10 cellular contexts compared by ENCODE assay signal in the genomic region with DNA sequence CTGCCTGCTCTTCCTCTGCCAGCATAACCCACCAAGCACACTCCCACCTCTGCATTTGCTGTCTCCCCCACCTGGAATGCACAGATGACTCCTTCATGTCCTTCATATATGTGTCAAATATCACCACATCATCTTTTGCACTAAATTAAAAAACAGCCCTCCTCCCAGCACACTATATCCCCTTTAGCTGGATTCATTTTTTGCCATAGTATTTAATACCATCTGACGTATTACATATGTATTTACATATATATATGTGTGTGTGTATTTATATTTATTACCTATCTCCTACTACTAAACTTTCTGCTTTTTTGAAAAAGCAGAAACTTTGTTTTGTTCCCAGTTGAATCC. TPM values are rescaled to one million over a fixed set of nuclear protein-coding genes. Genes with fewer than 3 reads are reported as not detected.
DNase-seq lines count a peak whose midpoint lies in the region; ATAC-seq, FAIRE-seq and TF ChIP-seq lines count a peak whose summit lies in the region.
"Had no signal": no experiment of that assay in that cellular context is flagged by ENCODE, and none has a peak within 500 bp of the region (broad histone marks: within the 10 kb centered on the region; RNA-seq: fewer than 3 reads in every experiment).

No MANE protein-coding gene starts in this region.

- no peaks in the 10 kb centered on the region for H3K9me3 ChIP-seq in SU-DHL-6 (ENCODE audit: insufficient read depth, low read length)
- no peaks in the 10 kb centered on the region for H3K9me3 ChIP-seq in endothelial cell of umbilical vein (replicated peaks; ENCODE audit: control insufficient read depth, insufficient read depth, low read length)
- H3K9me3 ChIP-seq: tibial nerve had no signal

- H3K4me1 Mint-ChIP-seq in activated T-cell treated with anti-CD3 and anti-CD28 coated beads, Interleukin-2, amount 50 U/mL, for 4 hours (ENCODE audit: low read depth): peaks cover 11% of the 10 kb centered on the region
- H3K4me1 Mint-ChIP-seq in stimulated activated memory B cell treated with anti-CD40 and anti-IgM and Interleukin-4, amounts not matched to agents 10 μg/mL and 1 μg/mL and 100 μg/mL, for 72 hours: peaks cover 12% of the 10 kb centered on the region

- BruUV-seq in endothelial cell of umbilical vein (replicated peaks; lab: Mats Ljungman, UMichigan): no TSS peak

- no peaks in the 10 kb centered on the region; the same call in 1 of the 2 replicates for H3F3A ChIP-seq in SU-DHL-6 (ENCODE audit: insufficient read depth)

- H3K36me3 Mint-ChIP-seq in activated T-cell treated with anti-CD3 and anti-CD28 coated beads, Interleukin-2, amount 50 U/mL, for 4 hours (ENCODE audit: insufficient read depth): peaks cover 7% of the 10 kb centered on the region
- H3K36me3 Mint-ChIP-seq in stimulated activated memory B cell treated with anti-CD40 and anti-IgM and Interleukin-4, amounts not matched to agents 10 μg/mL and 1 μg/mL and 100 μg/mL, for 72 hours: peaks cover 5% of the 10 kb centered on the region

- H4K20me1 ChIP-seq in SU-DHL-6 (ENCODE audit: low read depth, low read length): no peaks in the 10 kb centered on the region
- H4K20me1 ChIP-seq in endothelial cell of umbilical vein (replicated peaks; ENCODE audit: control insufficient read depth, extremely low read depth, insufficient read depth, low read length): no peaks in the 10 kb centered on the region

- H3K27me3 Mint-ChIP-seq in activated T-cell treated with anti-CD3 and anti-CD28 coated beads, Interleukin-2, amount 50 U/mL, for 4 hours (ENCODE audit: low read depth): no peaks in the 10 kb centered on the region
- no peaks in the 10 kb centered on the region for H3K27me3 Mint-ChIP-seq in stimulated activated memory B cell treated with anti-CD40 and anti-IgM and Interleukin-4, amounts not matched to agents 10 μg/mL and 1 μg/mL and 100 μg/mL, for 72 hours

- TF ChIP-seq POLR2A in endothelial cell of umbilical vein (IDR thresholded peaks at IDR 0.05; ENCODE audit: low read depth, low read length): no peak

- POLR2A ChIA-PET in endothelial cell of umbilical vein (lab: Charles Lee): no interaction called here

- H3K4me3 ChIP-seq in SU-DHL-6 (ENCODE audit: insufficient read depth, low read length, poor library complexity, severe bottlenecking) (no peak overlapping the region), endothelial cell of umbilical vein (replicated peaks in 1 of 3; ENCODE audit: insufficient read depth in 1 of 3, low read depth in 1 of 3, low read length in 3 of 3) (no peak overlapping the region)
- H3K4me3 ChIP-seq: dorsolateral prefrontal cortex, tibial nerve had no signal

- FAIRE-seq in endothelial cell of umbilical vein (lab: Jason Lieb, UNC): no peak

- peak overlapping the region; percentile 50 for H3K4me2 ChIP-seq in SU-DHL-6 (ENCODE audit: low read depth, low read length, poor library complexity, severe bottlenecking)
- H3K4me2 ChIP-seq in endothelial cell of umbilical vein (ENCODE audit: insufficient read depth, low read length): no peak overlapping the region

- CTCF ChIA-PET in endothelial cell of umbilical vein (lab: Charles Lee): interaction anchor here (1.0 to 1.7 kb wide), 5 partner anchors 46 to 123 kb away, joined by 3 to 27 read pairs (median 5); partner anchors contain the start of gene CYP11A1

- H2AFZ ChIP-seq in SU-DHL-6 (ENCODE audit: low read depth, low read length, severe bottlenecking): peak overlapping the region; percentile 59
- peak overlapping the region; percentile 75 for H2AFZ ChIP-seq in endothelial cell of umbilical vein (ENCODE audit: low read depth, low read length)

- H3K4me3 Mint-ChIP-seq in activated T-cell treated with anti-CD3 and anti-CD28 coated beads, Interleukin-2, amount 50 U/mL, for 4 hours: peak overlapping the region; percentile 26
- H3K4me3 Mint-ChIP-seq in stimulated activated memory B cell treated with anti-CD40 and anti-IgM and Interleukin-4, amounts not matched to agents 10 μg/mL and 1 μg/mL and 100 μg/mL, for 72 hours: peak overlapping the region; percentile 36

- TF ChIP-seq CTCF in SU-DHL-6 (IDR thresholded peaks at IDR 0.05; ENCODE audit: insufficient read depth, low read length, poor library complexity, severe bottlenecking) (no peak), endothelial cell of umbilical vein (IDR thresholded peaks at IDR 0.05; ENCODE audit: extremely low read depth in 1 of 2, insufficient read depth in 1 of 2, low read depth in 1 of 2, low read length in 2 of 2) (no peak)

- H3K9me3 Mint-ChIP-seq in activated T-cell treated with anti-CD3 and anti-CD28 coated beads, Interleukin-2, amount 50 U/mL, for 4 hours: no peaks in the 10 kb centered on the region
- no peaks in the 10 kb centered on the region for H3K9me3 Mint-ChIP-seq in stimulated activated memory B cell treated with anti-CD40 and anti-IgM and Interleukin-4, amounts not matched to agents 10 μg/mL and 1 μg/mL and 100 μg/mL, for 72 hours

- H3K27me3 ChIP-seq in SU-DHL-6 (ENCODE audit: low read length) (no peaks in the 10 kb centered on the region), endothelial cell of umbilical vein (ENCODE audit: control insufficient read depth in 2 of 2, insufficient read depth in 2 of 2, low read length in 2 of 2) (no peaks in the 10 kb centered on the region)
- H3K27me3 ChIP-seq: dorsolateral prefrontal cortex, tibial nerve had no signal

- H3K27ac Mint-ChIP-seq in stimulated activated memory B cell treated with anti-CD40 and anti-IgM and Interleukin-4, amounts not matched to agents 10 μg/mL and 1 μg/mL and 100 μg/mL, for 72 hours: peak overlapping the region; percentile 62

- H3K27ac ChIP-seq in SU-DHL-6 (ENCODE audit: low read depth, low read length) (peak overlapping the region; percentile 18; the same call in 1 of the 2 replicates), endothelial cell of umbilical vein (ENCODE audit: insufficient read depth, low read depth, low read length) (no peak overlapping the region)
- H3K27ac ChIP-seq: dorsolateral prefrontal cortex, tibial nerve had no signal

- intact Hi-C loops in endothelial cell of umbilical vein (cut with micrococcal nuclease): no loop called here

- no peak for DNase-seq in activated T-cell treated with anti-CD3 and anti-CD28 coated beads, Interleukin-2, amount 50 U/mL, for 4 hours
- no peak for DNase-seq in activated T-cell treated with anti-CD3 and anti-CD28 coated beads, Interleukin-2, amount 50 U/mL, for 48 hours
- DNase-seq in endothelial cell of umbilical vein (ENCODE audit: low read depth, low spot score) (no peak), NCI-H2171 (lab: John Stamatoyannopoulos, UW) (no peak)

- H3K9ac ChIP-seq in SU-DHL-6 (ENCODE audit: low read length) (peak overlapping the region; percentile 37; the same call in 1 of the 2 replicates), endothelial cell of umbilical vein (replicated peaks; ENCODE audit: extremely low read depth, insufficient read depth, low read length) (no peak overlapping the region)

- no peak for ATAC-seq in activated T-cell treated with anti-CD3 and anti-CD28 coated beads, Interleukin-2, amount 50 U/mL, for 4 hours
- no peak for ATAC-seq in stimulated activated memory B cell treated with anti-CD40 and anti-IgM and Interleukin-4, amounts not matched to agents 10 μg/mL and 1 μg/mL and 100 μg/mL, for 72 hours
- ATAC-seq in HG03280 (IDR thresholded peaks at IDR 0.05; ENCODE audit: unreplicated experiment): no peak
- no peak for ATAC-seq in HG03095 (IDR thresholded peaks at IDR 0.05; ENCODE audit: unreplicated experiment)

- dilution Hi-C loops in endothelial cell of umbilical vein (cut with MboI; ENCODE audit: extremely low pct_ligation_motif_present, low sequenced_read_pairs): no loop called here

- H3K4me1 ChIP-seq in endothelial cell of umbilical vein (ENCODE audit: control insufficient read depth, extremely low read depth, insufficient read depth, low read length): peaks cover 4% of the 10 kb centered on the region
- H3K4me1 ChIP-seq: tibial nerve had no signal

- H3K79me2 ChIP-seq in SU-DHL-6 (ENCODE audit: insufficient read depth, low read length) (no peaks in the 10 kb centered on the region), endothelial cell of umbilical vein (ENCODE audit: control insufficient read depth, insufficient read depth, low read length) (no peaks in the 10 kb centered on the region)

- H3K9me2 ChIP-seq in SU-DHL-6 (replicated peaks; ENCODE audit: insufficient read depth, low read length): no peaks in the 10 kb centered on the region

- H3K36me3 ChIP-seq in SU-DHL-6 (ENCODE audit: low read length): no peaks in the 10 kb centered on the region; the same call in 1 of the 2 replicates
- H3K36me3 ChIP-seq in endothelial cell of umbilical vein (ENCODE audit: control insufficient read depth in 2 of 2, extremely low read depth in 1 of 2, insufficient read depth in 2 of 2, low read length in 2 of 2): no peaks in the 10 kb centered on the region
- H3K36me3 ChIP-seq: tibial nerve had no signal

- no peaks in the 10 kb centered on the region for H3K9me1 ChIP-seq in endothelial cell of umbilical vein (replicated peaks; ENCODE audit: control insufficient read depth, extremely low read depth, insufficient read depth, low read length)

RNA-seq across cellular contexts. Expression of gene UBL7, which starts 29.4 kb away (rescaled TPM):
- 10 to 100 TPM; 53.4 to 60.1 (median 59.2) TPM for total RNA-seq in activated T-cell treated with anti-CD3 and anti-CD28 coated beads, Interleukin-2, amount 50 U/mL, for 4 hours
- 31.9 and 32.8 TPM in 2 replicates for total RNA-seq in endothelial cell of umbilical vein
- 90.4 and 109 TPM in 2 replicates for polyA plus RNA-seq in endothelial cell of umbilical vein
- polyA plus RNA-seq in endothelial cell of umbilical vein (2011; cell fraction: cytosol; rRNA removed): 56.6 and 59.3 TPM in 2 replicates
- polyA plus RNA-seq in endothelial cell of umbilical vein (2011; cell fraction: nucleus; rRNA removed): 19.2 and 20.8 TPM in 2 replicates
- 31.1 and 31.8 TPM in 2 replicates for polyA plus RNA-seq in endothelial cell of umbilical vein (2012)
- polyA minus RNA-seq in endothelial cell of umbilical vein: 46.7 and 47.5 TPM in 2 replicates
- 54.8 TPM for polyA minus RNA-seq in endothelial cell of umbilical vein (2011; cell fraction: cytosol; rRNA and poly(A)+ RNA removed)
- 7.1 and 12.1 TPM in 2 replicates for polyA minus RNA-seq in endothelial cell of umbilical vein (2011; cell fraction: nucleus; rRNA and poly(A)+ RNA removed)

RNA-seq across cellular contexts. Expression of gene ARID3B, which starts 50.7 kb away (rescaled TPM):
- 10 to 100 TPM; 15.4 to 23.0 (median 21.8) TPM for total RNA-seq in activated T-cell treated with anti-CD3 and anti-CD28 coated beads, Interleukin-2, amount 50 U/mL, for 4 hours
- 9.5 and 10.0 TPM in 2 replicates for total RNA-seq in endothelial cell of umbilical vein
- 6.2 and 7.0 TPM in 2 replicates for polyA plus RNA-seq in endothelial cell of umbilical vein
- 3.7 and 4.8 TPM in 2 replicates for polyA plus RNA-seq in endothelial cell of umbilical vein (2011; cell fraction: cytosol; rRNA removed)
- 20.4 and 21.0 TPM in 2 replicates for polyA plus RNA-seq in endothelial cell of umbilical vein (2011; cell fraction: nucleus; rRNA removed)
- polyA plus RNA-seq in endothelial cell of umbilical vein (2012): 3.1 and 4.3 TPM in 2 replicates
- polyA minus RNA-seq in endothelial cell of umbilical vein: 8.4 and 9.7 TPM in 2 replicates
- 3.4 TPM for polyA minus RNA-seq in endothelial cell of umbilical vein (2011; cell fraction: cytosol; rRNA and poly(A)+ RNA removed)
- 9.6 and 11.8 TPM in 2 replicates for polyA minus RNA-seq in endothelial cell of umbilical vein (2011; cell fraction: nucleus; rRNA and poly(A)+ RNA removed)

RNA-seq across cellular contexts. Expression of gene SEMA7A, which starts 56.6 kb away (rescaled TPM):
- total RNA-seq in activated T-cell treated with anti-CD3 and anti-CD28 coated beads, Interleukin-2, amount 50 U/mL, for 4 hours: 100 to 1,000 TPM; 187 to 215 (median 195) TPM
- 1.3 and 1.7 TPM in 2 replicates for total RNA-seq in endothelial cell of umbilical vein
- 2.0 and 3.0 TPM in 2 replicates for polyA plus RNA-seq in endothelial cell of umbilical vein
- polyA plus RNA-seq in endothelial cell of umbilical vein (2011; cell fraction: cytosol; rRNA removed): 1.3 and 1.7 TPM in 2 replicates
- polyA plus RNA-seq in endothelial cell of umbilical vein (2011; cell fraction: nucleus; rRNA removed): 1.4 and 2.1 TPM in 2 replicates
- 0.84 and 1.8 TPM in 2 replicates for polyA plus RNA-seq in endothelial cell of umbilical vein (2012)
- 3.9 and 4.3 TPM in 2 replicates for polyA minus RNA-seq in endothelial cell of umbilical vein
- polyA minus RNA-seq in endothelial cell of umbilical vein (2011; cell fraction: cytosol; rRNA and poly(A)+ RNA removed): not detected
- polyA minus RNA-seq in endothelial cell of umbilical vein (2011; cell fraction: nucleus; rRNA and poly(A)+ RNA removed): 0.34 and 2.2 TPM in 2 replicates

Comparison
In these comparisons a context has a peak if more than half of its experiments do, and no peak if none do; other contexts are left out.
1. RNA of gene SEMA7A, which starts 56.6 kb away (total RNA-seq): 187 to 215 TPM in activated T-cell treated with anti-CD3 and anti-CD28 coated beads, Interleukin-2, amount 50 U/mL, for 4 hours; 1.3 to 1.7 TPM in endothelial cell of umbilical vein; every median in the first group is over 10 times any median in the second.